8 cellular contexts compared by ENCODE assay signal in genomic region chr19:44753932-44754742, GRCh38. TPM values are rescaled to one million over a fixed set of nuclear protein-coding genes. Genes with fewer than 3 reads are reported as not detected.
DNase-seq lines count a peak whose midpoint lies in the region; ATAC-seq, FAIRE-seq and TF ChIP-seq lines count a peak whose summit lies in the region.

No MANE protein-coding gene starts in this region.

- in situ Hi-C loops in GM13977 (cut with MboI; ENCODE audit: low pct_unique_long_range_greater_than_20kb, low sequenced_read_pairs, unreplicated experiment) (no loop called here), GM12878 (cut with MboI) (no loop called here)

- 1% methylated on average over 32 of the region's 33 CpGs for WGBS in GM12878 (ENCODE audit: insufficient coverage, insufficient replicate concordance, low lambda C conversion rate, missing lambda C conversion rate)

- peak overlapping the region; percentile 19; the same call in 1 of the 2 replicates for H2AFZ ChIP-seq in GM12878 (ENCODE audit: control insufficient read depth, low read depth, low read length)

- no peaks in the 10 kb centered on the region for H3K9me3 ChIP-seq in GM12878 (replicated peaks; ENCODE audit: control insufficient read depth, insufficient read depth, low read length)
- no peaks in the 10 kb centered on the region for H3K9me3 ChIP-seq in iPS-15b (ENCODE audit: control insufficient read depth, insufficient read depth, low read length)

- H3K36me3 ChIP-seq in GM12878 (ENCODE audit: control insufficient read depth in 2 of 2, insufficient read depth in 2 of 2, low read length in 1 of 2): peaks cover 0 to 11% of the 10 kb centered on the region in 2 experiments
- H3K36me3 ChIP-seq in iPS-15b (ENCODE audit: control insufficient read depth, insufficient read depth, low read length): no peaks in the 10 kb centered on the region

- DNase-seq in GM13977 (ENCODE audit: low spot score): peak; percentile 83
- peak; percentile 87 for DNase-seq in HuH-7 (ENCODE audit: low spot score)
- peak; percentile 37 for DNase-seq in T-helper 9 cell
- no peak for DNase-seq in GM12878 (ENCODE audit: low read depth, low spot score)
- DNase-seq in NCI-H1930 (lab: John Stamatoyannopoulos, UW): no peak
- no peak for DNase-seq in SIG-M5 treated with dmso at 0.1 percent for 504 hours (lab: John Stamatoyannopoulos, UW; ENCODE audit: unreplicated experiment)

- POLR2A ChIA-PET in GM12878 (lab: Charles Lee): interaction anchor here (0.8 to 3.8 kb wide), 8 partner anchors 11 to 62 kb away, joined by 3 to 32 read pairs (median 12); no protein-coding TSS in a partner anchor

- no peak for TF ChIP-seq RAD21 in GM12878 (IDR thresholded peaks at IDR 0.05; ENCODE audit: insufficient read depth, low read depth, low read length)

- H3K4me2 ChIP-seq in GM12878 (ENCODE audit: control insufficient read depth, insufficient read depth): peak overlapping the region; percentile 90

- H3K27ac ChIP-seq in GM12878 (ENCODE audit: control insufficient read depth, insufficient read depth) (peak overlapping the region; percentile 95), skin epidermis (peak overlapping the region; percentile 74 to 99 (median 97))

- peak; percentile 44; the same call in 1 of the 2 replicates for TF ChIP-seq POLR2A in GM12878 (IDR thresholded peaks at IDR 0.05; ENCODE audit: low read depth, low read length)

- peak; percentile 72 for FAIRE-seq in GM12878 (lab: Jason Lieb, UNC)

- H3K27me3 ChIP-seq in GM12878 (replicated peaks in 1 of 2; ENCODE audit: control insufficient read depth in 2 of 2, insufficient read depth in 2 of 2, low read length in 1 of 2): no peaks in the 10 kb centered on the region
- peaks cover 61% of the 10 kb centered on the region for H3K27me3 ChIP-seq in iPS-15b (ENCODE audit: control insufficient read depth, insufficient read depth, low read length)

- peak overlapping the region; percentile 87 for H3K9ac ChIP-seq in GM12878 (ENCODE audit: control insufficient read depth, insufficient read depth, low read length)
- no peak overlapping the region for H3K9ac ChIP-seq in iPS-15b (ENCODE audit: low read depth, low read length)

- peaks cover 48% of the 10 kb centered on the region for H3K79me2 ChIP-seq in GM12878 (ENCODE audit: control insufficient read depth, insufficient read depth, low read length)

- TSS peak; percentile 75 for BruUV-seq in GM12878 (replicated peaks; lab: Mats Ljungman, UMichigan)

- peak; percentile 63 for ATAC-seq in GM12878

- intact Hi-C loops in GM12878 (cut with micrococcal nuclease; ENCODE audit: unreplicated experiment): loop anchor here (1.0 to 2.0 kb wide), 4 partner anchors 16 to 63 kb away; no protein-coding TSS in a partner anchor

- CTCF ChIA-PET in GM12878 (lab: Yijun Ruan, JAX): interaction anchor here (0.9 to 7.7 kb wide), 5 partner anchors 13 to 30 kb away, joined by 3 to 109 read pairs (median 5); no protein-coding TSS in a partner anchor

- peaks cover 34% of the 10 kb centered on the region for H3K4me1 ChIP-seq in GM12878 (ENCODE audit: control insufficient read depth, insufficient read depth, low read length)
- peaks cover 19% of the 10 kb centered on the region for H3K4me1 ChIP-seq in iPS-15b (ENCODE audit: control insufficient read depth, insufficient read depth, low read length)

- no peak for TF ChIP-seq EP300 in GM12878 (IDR thresholded peaks at IDR 0.05; ENCODE audit: borderline replicate concordance in 1 of 2, control insufficient read depth in 1 of 2, low read depth in 2 of 2, low read length in 2 of 2)

- SMC1A ChIA-PET in GM12878 (lab: Charles Lee; ENCODE audit: uncharacterized antibody, unreplicated experiment): interaction anchor here (0.6 to 7.7 kb wide), 11 partner anchors 9 to 449 kb away, joined by 3 to 115 read pairs (median 4); partner anchors contain the start of gene ZNF235

- H4K20me1 ChIP-seq in GM12878 (ENCODE audit: control insufficient read depth, insufficient read depth): no peaks in the 10 kb centered on the region

- RAD21 ChIA-PET in GM12878 (lab: Charles Lee; ENCODE audit: unreplicated experiment): interaction anchor here (0.8 to 4.2 kb wide), 8 partner anchors 13 to 65 kb away, joined by 3 to 49 read pairs (median 20); no protein-coding TSS in a partner anchor

- H3K4me3 ChIP-seq in GM12878: peak overlapping the region; percentile 77
- H3K4me3 ChIP-seq in iPS-15b (ENCODE audit: low read depth, low read length): peak overlapping the region; percentile 66
- H3K4me3 ChIP-seq in skin epidermis: peak overlapping the region; percentile 23 to 81 (median 36)

- TF ChIP-seq CTCF in GM13977 (IDR thresholded peaks at IDR 0.05; ENCODE audit: extremely low read depth, insufficient read depth, missing control alignments) (no peak), GM12878 (IDR thresholded peaks at IDR 0.05 in 2 of 3, conservative IDR thresholded peaks at IDR 0.05 in 1 of 3; ENCODE audit: control insufficient read depth in 2 of 3, extremely low read depth in 1 of 3, insufficient read depth in 1 of 3, low read depth in 3 of 3, low read length in 3 of 3) (no peak)

RNA-seq across cellular contexts. Expression of gene BCL3, which starts 5.6 kb away (rescaled TPM):
- total RNA-seq in GM12878 (2013; cell fraction: nucleolus; rRNA removed): 8.9 and 15.2 TPM in 2 replicates
- total RNA-seq in GM12878 (2014; rRNA removed) (5.2 and 6.5 TPM in 2 replicates), GM12878 (2014; rRNA removed; fragmentation: Illumina TruSeq; extraction: Trizol) (1.7 and 2.0 TPM in 2 replicates), GM12878 (2021) (22.7 and 26.4 TPM in 2 replicates)
- 5.6 TPM for polyA plus RNA-seq in GM12878 (2011; ENCODE audit: low read depth)
- polyA plus RNA-seq in GM12878 (2011; rRNA removed) (1.7 and 2.3 TPM in 2 replicates), GM12878 (2014; fragmentation: Illumina TruSeq; extraction: Trizol) (1.0 and 4.9 TPM in 2 replicates), GM12878 (2014; fragmentation: Nextera tagmentation; extraction: Ambion mirVana) (1 to 10 TPM in 1 of 2 experiments, under 1 TPM in 1; 0.55 to 1.1 TPM), GM12878 (2014; rRNA removed) (19.2 and 25.5 TPM in 2 replicates), GM12878 (2016; fragmentation: Nextera tagmentation; extraction: Ambion mirVana) (10 to 100 TPM in 1 of 2 experiments, 1 to 10 TPM in 1; 2.3 to 17.6 TPM)
- polyA plus RNA-seq in GM12878 (2011; cell fraction: cytosol; rRNA removed): 6.5 and 6.9 TPM in 2 replicates
- 33.6 and 46.6 TPM in 2 replicates for polyA plus RNA-seq in GM12878 (2011; cell fraction: nucleus; rRNA removed)
- 18.8 and 19.6 TPM in 2 replicates for polyA plus RNA-seq in GM12878 (2012)
- 3.7 and 7.5 TPM in 2 replicates for polyA minus RNA-seq in GM12878 (2011; rRNA and poly(A)+ RNA removed)
- 11.7 and 18.0 TPM in 2 replicates for polyA minus RNA-seq in GM12878 (2011; cell fraction: cytosol; rRNA and poly(A)+ RNA removed)
- 6.0 and 10.0 TPM in 2 replicates for polyA minus RNA-seq in GM12878 (2011; cell fraction: nucleus; rRNA and poly(A)+ RNA removed)

RNA-seq across cellular contexts. Expression of gene CBLC, which starts 23.6 kb away (rescaled TPM):
- total RNA-seq in GM12878 (2013; cell fraction: nucleolus; rRNA removed): not detected in 2 replicates
- not detected in 2 replicates for total RNA-seq in GM12878 (2014; rRNA removed)
- total RNA-seq in GM12878 (2014; rRNA removed; fragmentation: Illumina TruSeq; extraction: Trizol): not detected in 2 replicates
- 0.19 TPM in 1 of 2 replicates, not detected in the other for total RNA-seq in GM12878 (2021)
- polyA plus RNA-seq in GM12878 (2011; ENCODE audit: low read depth): not detected
- not detected in 2 replicates for polyA plus RNA-seq in GM12878 (2011; rRNA removed)
- polyA plus RNA-seq in GM12878 (2011; cell fraction: cytosol; rRNA removed): not detected in 2 replicates
- not detected in 2 replicates for polyA plus RNA-seq in GM12878 (2011; cell fraction: nucleus; rRNA removed)
- polyA plus RNA-seq in GM12878 (2012): not detected in 2 replicates
- not detected in 2 replicates for polyA plus RNA-seq in GM12878 (2014; fragmentation: Illumina TruSeq; extraction: Trizol)
- not detected for polyA plus RNA-seq in GM12878 (2014; fragmentation: Nextera tagmentation; extraction: Ambion mirVana)
- not detected in 2 replicates for polyA plus RNA-seq in GM12878 (2014; rRNA removed)
- polyA plus RNA-seq in GM12878 (2016; fragmentation: Nextera tagmentation; extraction: Ambion mirVana): not detected
- polyA minus RNA-seq in GM12878 (2011; rRNA and poly(A)+ RNA removed): not detected in 2 replicates
- not detected in 2 replicates for polyA minus RNA-seq in GM12878 (2011; cell fraction: cytosol; rRNA and poly(A)+ RNA removed)
- polyA minus RNA-seq in GM12878 (2011; cell fraction: nucleus; rRNA and poly(A)+ RNA removed): not detected in 2 replicates

RNA-seq across cellular contexts. Expression of gene BCAM, which starts 54.8 kb away (rescaled TPM):
- total RNA-seq in GM12878 (2013; cell fraction: nucleolus; rRNA removed): not detected in 2 replicates
- total RNA-seq in GM12878 (2014; rRNA removed) (not detected in 2 replicates), GM12878 (2014; rRNA removed; fragmentation: Illumina TruSeq; extraction: Trizol) (not detected in 2 replicates), GM12878 (2021) (0.29 and 0.64 TPM in 2 replicates)
- not detected for polyA plus RNA-seq in GM12878 (2011; ENCODE audit: low read depth)
- polyA plus RNA-seq in GM12878 (2011; rRNA removed) (not detected in 2 replicates), GM12878 (2014; fragmentation: Illumina TruSeq; extraction: Trizol) (not detected in 2 replicates), GM12878 (2014; fragmentation: Nextera tagmentation; extraction: Ambion mirVana) (not detected), GM12878 (2014; rRNA removed) (not detected in 2 replicates), GM12878 (2016; fragmentation: Nextera tagmentation; extraction: Ambion mirVana) (under 1 TPM in 1 of 2 experiments, not detected in 1; 0.10 TPM)
- not detected in 2 replicates for polyA plus RNA-seq in GM12878 (2011; cell fraction: cytosol; rRNA removed)
- polyA plus RNA-seq in GM12878 (2011; cell fraction: nucleus; rRNA removed): 0.12 TPM in 1 of 2 replicates, not detected in the other
- polyA plus RNA-seq in GM12878 (2012): not detected in 2 replicates
- not detected in 2 replicates for polyA minus RNA-seq in GM12878 (2011; rRNA and poly(A)+ RNA removed)
- not detected in 2 replicates for polyA minus RNA-seq in GM12878 (2011; cell fraction: cytosol; rRNA and poly(A)+ RNA removed)
- not detected in 2 replicates for polyA minus RNA-seq in GM12878 (2011; cell fraction: nucleus; rRNA and poly(A)+ RNA removed)

RNA-seq across cellular contexts. Expression of gene CEACAM16, which starts 55.2 kb away (rescaled TPM):
- not detected in 2 replicates for total RNA-seq in GM12878 (2013; cell fraction: nucleolus; rRNA removed)
- total RNA-seq in GM12878 (2014; rRNA removed) (not detected in 2 replicates), GM12878 (2014; rRNA removed; fragmentation: Illumina TruSeq; extraction: Trizol) (not detected in 2 replicates), GM12878 (2021) (not detected in 2 replicates)
- polyA plus RNA-seq in GM12878 (2011; ENCODE audit: low read depth): not detected
- polyA plus RNA-seq in GM12878 (2011; rRNA removed) (not detected in 2 replicates), GM12878 (2014; fragmentation: Illumina TruSeq; extraction: Trizol) (not detected in 2 replicates), GM12878 (2014; fragmentation: Nextera tagmentation; extraction: Ambion mirVana) (not detected), GM12878 (2014; rRNA removed) (not detected in 2 replicates), GM12878 (2016; fragmentation: Nextera tagmentation; extraction: Ambion mirVana) (not detected)
- not detected in 2 replicates for polyA plus RNA-seq in GM12878 (2011; cell fraction: cytosol; rRNA removed)
- not detected in 2 replicates for polyA plus RNA-seq in GM12878 (2011; cell fraction: nucleus; rRNA removed)
- not detected in 2 replicates for polyA plus RNA-seq in GM12878 (2012)
- polyA minus RNA-seq in GM12878 (2011; rRNA and poly(A)+ RNA removed): not detected in 2 replicates
- polyA minus RNA-seq in GM12878 (2011; cell fraction: cytosol; rRNA and poly(A)+ RNA removed): not detected in 2 replicates
- not detected in 2 replicates for polyA minus RNA-seq in GM12878 (2011; cell fraction: nucleus; rRNA and poly(A)+ RNA removed)

Comparison
In these comparisons a context has a peak if more than half of its experiments do, and no peak if none do; other contexts are left out.
1. DNase-seq: peak in GM13977 (single experiment), HuH-7 (single experiment) and T-helper 9 cell (single experiment); none in GM12878 (single experiment), NCI-H1930 (0 of 2) and SIG-M5 treated with dmso at 0.1 percent for 504 hours (single experiment).
2. Peak in every context shown above with its lines, with median percentiles within 50 percentile points of each other: H3K4me3 ChIP-seq.